In the genomic region with DNA sequence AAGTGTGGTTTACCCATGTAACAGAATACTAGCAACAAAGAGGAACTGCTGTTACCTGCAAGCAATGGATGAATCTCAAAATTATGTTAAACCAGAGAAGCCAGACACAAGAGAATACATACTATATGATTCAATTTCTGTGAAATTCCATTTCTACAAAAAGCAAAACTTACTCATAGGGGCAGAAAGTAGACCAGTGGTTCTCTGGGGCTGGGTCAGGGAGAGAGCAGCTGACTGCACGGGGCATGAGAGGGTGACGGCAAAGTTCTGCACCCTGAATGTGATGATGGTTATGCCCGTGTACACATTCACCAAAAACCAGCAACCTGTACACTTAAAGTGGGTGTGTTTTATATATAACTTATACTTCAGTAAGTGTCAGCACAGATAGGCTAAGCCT, we compare ENCODE assay signal across 21 cellular contexts. TPM values are rescaled to one million over a fixed set of nuclear protein-coding genes. Genes with fewer than 3 reads are reported as not detected.
DNase-seq lines count a peak whose midpoint lies in the region; ATAC-seq, FAIRE-seq and TF ChIP-seq lines count a peak whose summit lies in the region.
"Had no signal": no experiment of that assay in that cellular context is flagged by ENCODE, and none has a peak within 500 bp of the region (broad histone marks: within the 10 kb centered on the region; RNA-seq: fewer than 3 reads in every experiment).

No MANE protein-coding gene starts in this region.

- H3K4me3 ChIP-seq in SJCRH30, result no peak overlapping the region
- H3K4me3 ChIP-seq: HAP-1 had no signal

- H3K27me3 Mint-ChIP-seq in activated CD4-positive, alpha-beta T cell treated with anti-CD3 and anti-CD28 coated beads, Interleukin-2, amount 10 ng/mL, durations not matched to agents 24 days and 14 days, result peaks cover 5% of the 10 kb centered on the region
- H3K27me3 Mint-ChIP-seq in stimulated activated naive CD8-positive, alpha-beta T cell treated with anti-CD3 and anti-CD28 coated beads, Interleukin-15, amount 100 ng/mL, for 72 hours, result peaks cover 7% of the 10 kb centered on the region
- H3K27me3 Mint-ChIP-seq in central memory CD8-positive, alpha-beta T cell, result no peaks in the 10 kb centered on the region
- H3K27me3 Mint-ChIP-seq: CD4-positive, alpha-beta T cell had no signal

- H3K27me3 ChIP-seq in SJCRH30, result no peaks in the 10 kb centered on the region; the same call in 1 of the 2 replicates
- H3K27me3 ChIP-seq: BE2C had no signal

- TF ChIP-seq POLR2A in H54 (IDR thresholded peaks at IDR 0.05; ENCODE audit: low read depth, low read length), result no peak

- ATAC-seq in stimulated activated naive CD8-positive, alpha-beta T cell treated with anti-CD3 and anti-CD28 coated beads, Interleukin-15, Interleukin-2, amounts not matched to agents 100 U/mL and 50 U/mL, for 24 hours, result peak; percentile 33
- no peak for ATAC-seq in stimulated activated naive CD8-positive, alpha-beta T cell treated with anti-CD3 and anti-CD28 coated beads, Interleukin-15, amount 100 ng/mL, for 72 hours
- ATAC-seq in central memory CD8-positive, alpha-beta T cell (replicated peaks; ENCODE audit: extremely low read depth, poor library complexity, severe bottlenecking), result no peak
- ATAC-seq: HepG2 had no signal

- no peaks in the 10 kb centered on the region for H3K36me3 Mint-ChIP-seq in activated CD4-positive, alpha-beta T cell treated with anti-CD3 and anti-CD28 coated beads, Interleukin-2, amount 10 ng/mL, durations not matched to agents 24 days and 14 days (ENCODE audit: low read depth)
- peaks cover 3% of the 10 kb centered on the region for H3K36me3 Mint-ChIP-seq in central memory CD8-positive, alpha-beta T cell (ENCODE audit: insufficient read depth)

- no peak overlapping the region for H3K27ac ChIP-seq in SJCRH30

- no peak overlapping the region for H3K4me3 Mint-ChIP-seq in activated CD4-positive, alpha-beta T cell treated with anti-CD3 and anti-CD28 coated beads, Interleukin-2, amount 10 ng/mL, durations not matched to agents 24 days and 14 days
- H3K4me3 Mint-ChIP-seq in stimulated activated naive CD8-positive, alpha-beta T cell treated with anti-CD3 and anti-CD28 coated beads, Interleukin-15, amount 100 ng/mL, for 72 hours, result no peak overlapping the region
- H3K4me3 Mint-ChIP-seq in central memory CD8-positive, alpha-beta T cell, result no peak overlapping the region
- H3K4me3 Mint-ChIP-seq: CD4-positive, alpha-beta T cell had no signal

- DNase-seq in activated CD4-positive, alpha-beta T cell treated with anti-CD3 and anti-CD28 coated beads, Interleukin-2, amount 10 ng/mL, durations not matched to agents 24 days and 14 days, result no peak
- no peak for DNase-seq in activated CD4-positive, alpha-beta T cell treated with anti-CD3 and anti-CD28 coated beads, Interleukin-2, amount 50 U/mL, for 4 hours
- DNase-seq in stimulated activated naive CD8-positive, alpha-beta T cell treated with anti-CD3 and anti-CD28 coated beads, Interleukin-15, Interleukin-2, amounts not matched to agents 100 U/mL and 50 U/mL, for 24 hours, result no peak
- no peak for DNase-seq in stimulated activated naive CD8-positive, alpha-beta T cell treated with anti-CD3 and anti-CD28 coated beads, Interleukin-15, amount 100 ng/mL, for 72 hours
- no peak for DNase-seq in central memory CD8-positive, alpha-beta T cell (ENCODE audit: low spot score in 2 of 2)
- DNase-seq in SJCRH30 (no peak), H54 (ENCODE audit: insufficient read length, low spot score) (no peak), amygdala (lab: John Stamatoyannopoulos, UW) (no peak)
- DNase-seq: BE2C; Caco-2; CD4-positive, alpha-beta T cell; GDM1; KG1; NCI-H1436 treated with DMSO at 0.1 percent for 48 hours; NCI-H2029 treated with DMSO at 0.1 percent for 48 hours; NCI-H2171; NCI-H526 had no signal

- no peaks in the 10 kb centered on the region for H3K9me3 ChIP-seq in SJCRH30 (replicated peaks)
- H3K9me3 ChIP-seq: BE2C, Caco-2, HAP-1 had no signal

- H3K36me3 ChIP-seq in SJCRH30, result no peaks in the 10 kb centered on the region
- H3K36me3 ChIP-seq: BE2C, HAP-1 had no signal

- H3K27ac Mint-ChIP-seq in activated CD4-positive, alpha-beta T cell treated with anti-CD3 and anti-CD28 coated beads, Interleukin-2, amount 10 ng/mL, durations not matched to agents 24 days and 14 days, result peak overlapping the region; percentile 20
- H3K27ac Mint-ChIP-seq in stimulated activated naive CD8-positive, alpha-beta T cell treated with anti-CD3 and anti-CD28 coated beads, Interleukin-15, amount 100 ng/mL, for 72 hours, result peak overlapping the region in 1 of 2 donors; percentile 47
- H3K27ac Mint-ChIP-seq in central memory CD8-positive, alpha-beta T cell (ENCODE audit: low read depth), result peak overlapping the region; percentile 41
- H3K27ac Mint-ChIP-seq: CD4-positive, alpha-beta T cell had no signal

- H3K4me1 Mint-ChIP-seq in activated CD4-positive, alpha-beta T cell treated with anti-CD3 and anti-CD28 coated beads, Interleukin-2, amount 10 ng/mL, durations not matched to agents 24 days and 14 days, result peaks cover 21% of the 10 kb centered on the region
- H3K4me1 Mint-ChIP-seq in stimulated activated naive CD8-positive, alpha-beta T cell treated with anti-CD3 and anti-CD28 coated beads, Interleukin-15, amount 100 ng/mL, for 72 hours, result peaks cover 27% of the 10 kb centered on the region
- peaks cover 25% of the 10 kb centered on the region for H3K4me1 Mint-ChIP-seq in central memory CD8-positive, alpha-beta T cell

- FAIRE-seq in H54 (lab: Jason Lieb, UNC), result no peak
- FAIRE-seq: HepG2 had no signal

- intact Hi-C loops in activated CD4-positive, alpha-beta T cell treated with anti-CD3 and anti-CD28 coated beads, Interleukin-2, amount 10 ng/mL, durations not matched to agents 24 days and 14 days (cut with micrococcal nuclease), result no loop called here

- H3K4me1 ChIP-seq in SJCRH30, result no peaks in the 10 kb centered on the region
- H3K4me1 ChIP-seq: BE2C, Caco-2 had no signal

- H3K9me3 Mint-ChIP-seq in activated CD4-positive, alpha-beta T cell treated with anti-CD3 and anti-CD28 coated beads, Interleukin-2, amount 10 ng/mL, durations not matched to agents 24 days and 14 days, result no peaks in the 10 kb centered on the region
- H3K9me3 Mint-ChIP-seq in stimulated activated naive CD8-positive, alpha-beta T cell treated with anti-CD3 and anti-CD28 coated beads, Interleukin-15, amount 100 ng/mL, for 72 hours, result no peaks in the 10 kb centered on the region
- no peaks in the 10 kb centered on the region for H3K9me3 Mint-ChIP-seq in central memory CD8-positive, alpha-beta T cell
- H3K9me3 Mint-ChIP-seq: CD4-positive, alpha-beta T cell had no signal

RNA-seq across cellular contexts. Expression of gene ZNF843, which starts 3.1 kb away (rescaled TPM):
- total RNA-seq in activated CD4-positive, alpha-beta T cell treated with anti-CD3 and anti-CD28 coated beads, Interleukin-2, amount 10 ng/mL, durations not matched to agents 24 days and 14 days, result 0.09 and 0.16 TPM in 2 replicates
- 0.14 TPM in 1 of 2 replicates, not detected in the other for total RNA-seq in SJCRH30 (2014; rRNA removed; shearing (Covaris generic))
- total RNA-seq: A172, Daoy, HepG2 had no signal

RNA-seq across cellular contexts. Expression of gene COX6A2, which starts 11.4 kb away (rescaled TPM):
- total RNA-seq in activated CD4-positive, alpha-beta T cell treated with anti-CD3 and anti-CD28 coated beads, Interleukin-2, amount 10 ng/mL, durations not matched to agents 24 days and 14 days, result not detected in 2 replicates
- not detected in 2 replicates for total RNA-seq in SJCRH30 (2014; rRNA removed; shearing (Covaris generic))
- total RNA-seq: A172; Caco-2; CD4-positive, alpha-beta T cell; Daoy; HepG2 had no signal

RNA-seq across cellular contexts. Expression of gene ARMC5, which starts 19.8 kb away (rescaled TPM):
- 9.9 and 10.5 TPM in 2 replicates for total RNA-seq in activated CD4-positive, alpha-beta T cell treated with anti-CD3 and anti-CD28 coated beads, Interleukin-2, amount 10 ng/mL, durations not matched to agents 24 days and 14 days
- total RNA-seq in SJCRH30 (2014; rRNA removed; shearing (Covaris generic)), result 6.1 and 6.7 TPM in 2 replicates

RNA-seq across cellular contexts. Expression of gene TGFB1I1, which starts 32.4 kb away (rescaled TPM):
- total RNA-seq in activated CD4-positive, alpha-beta T cell treated with anti-CD3 and anti-CD28 coated beads, Interleukin-2, amount 10 ng/mL, durations not matched to agents 24 days and 14 days, result 0.49 and 1.5 TPM in 2 replicates
- 12.9 and 13.1 TPM in 2 replicates for total RNA-seq in SJCRH30 (2014; rRNA removed; shearing (Covaris generic))

RNA-seq across cellular contexts. Expression of gene SLC5A2, which starts 43.4 kb away (rescaled TPM):
- total RNA-seq in activated CD4-positive, alpha-beta T cell treated with anti-CD3 and anti-CD28 coated beads, Interleukin-2, amount 10 ng/mL, durations not matched to agents 24 days and 14 days, result not detected in 2 replicates
- 0.04 TPM in 1 of 2 replicates, not detected in the other for total RNA-seq in SJCRH30 (2014; rRNA removed; shearing (Covaris generic))
- total RNA-seq: A172, Daoy had no signal
